Comparison of ENCODE assay signal across 11 cellular contexts in the genomic region with DNA sequence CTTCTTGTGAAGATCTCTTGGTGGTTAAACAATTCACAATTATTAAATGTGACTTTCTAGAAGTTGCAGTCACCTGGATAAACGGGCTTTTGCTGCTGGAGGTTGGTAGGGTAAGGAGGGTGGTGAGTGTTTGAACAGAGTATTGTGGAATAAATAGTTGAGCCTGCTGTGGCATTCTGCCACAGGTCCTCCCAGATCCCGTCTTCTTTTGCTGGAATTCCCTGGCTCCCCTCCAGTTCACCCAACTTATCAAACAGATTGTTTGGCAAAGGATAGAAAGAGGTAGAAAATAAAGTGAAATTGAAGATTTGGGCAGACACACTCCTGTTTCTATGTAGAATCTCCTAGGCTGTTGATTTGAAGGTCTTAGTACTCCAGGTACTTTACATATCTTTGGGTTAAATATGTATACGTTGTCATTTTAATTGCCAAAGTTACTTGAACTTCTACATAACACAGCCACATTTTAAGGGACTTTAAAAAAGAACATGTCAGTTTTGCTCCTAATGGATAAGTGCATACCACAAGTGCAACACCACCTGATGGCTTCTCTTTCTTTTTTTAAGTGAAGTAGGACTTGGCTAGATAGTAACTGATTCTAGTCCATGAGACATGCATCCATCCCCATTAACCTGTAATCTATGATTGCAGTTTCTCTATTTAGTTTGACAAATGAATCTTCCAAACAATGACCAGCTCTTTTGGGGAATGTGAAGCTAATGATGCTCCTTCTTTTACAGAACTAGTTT.
DNase-seq lines count a peak whose midpoint lies in the region; ATAC-seq and TF ChIP-seq lines count a peak whose summit lies in the region.
"Had no signal": no experiment of that assay in that cellular context is flagged by ENCODE, and none has a peak within 500 bp of the region (broad histone marks: within the 10 kb centered on the region; RNA-seq: fewer than 3 reads in every experiment).

No MANE protein-coding gene starts in this region.

- DNase-seq in NCI-H1092 (lab: John Stamatoyannopoulos, UW) (peak; percentile 29), lower lobe of right lung (no peak), pons (ENCODE audit: low spot score) (no peak)
- no peak for DNase-seq in stimulated activated effector memory CD8-positive, alpha-beta T cell treated with anti-CD3 and anti-CD28 coated beads, Interleukin-12 subunit alpha, Interleukin-12 subunit beta, amount 100 ng/mL, for 72 hours (ENCODE audit: low spot score in 2 of 2)
- no peak for DNase-seq in stimulated activated CD4-positive, alpha-beta T cell treated with anti-CD3 and anti-CD28 coated beads, Interleukin-1b, Interleukin-23, amount 100 ng/mL, for 48 hours
- DNase-seq: dorsolateral prefrontal cortex, nucleus accumbens had no signal

- H3K9me3 ChIP-seq in lower lobe of right lung = no peaks in the 10 kb centered on the region

- no peak overlapping the region for H3K27ac ChIP-seq in ACC112 (ENCODE audit: low read depth, low read length)
- H3K27ac ChIP-seq in lower lobe of right lung = no peak overlapping the region
- H3K27ac ChIP-seq: KMS-11 had no signal

- H3K27me3 ChIP-seq in ACC112 (ENCODE audit: insufficient read depth, low read length) (no peaks in the 10 kb centered on the region), lower lobe of right lung (ENCODE audit: low read depth) (no peaks in the 10 kb centered on the region)
- H3K27me3 ChIP-seq: dorsolateral prefrontal cortex had no signal

- H3K4me3 Mint-ChIP-seq in brain = peak overlapping the region in 1 of 5 experiments; percentile 17
- no peak overlapping the region for H3K4me3 Mint-ChIP-seq in stimulated activated effector memory CD8-positive, alpha-beta T cell treated with anti-CD3 and anti-CD28 coated beads, Interleukin-12 subunit alpha, Interleukin-12 subunit beta, amount 100 ng/mL, for 72 hours

- H3K36me3 ChIP-seq in ACC112 (ENCODE audit: insufficient read depth, low read length) (no peaks in the 10 kb centered on the region), lower lobe of right lung (no peaks in the 10 kb centered on the region)

- H3K79me2 ChIP-seq in ACC112 (ENCODE audit: control insufficient read depth, insufficient read depth, low read length, unreplicated experiment) = no peaks in the 10 kb centered on the region

- ATAC-seq in lower lobe of right lung (peak; percentile 53 to 77), GM21717 (IDR thresholded peaks at IDR 0.05; ENCODE audit: unreplicated experiment) (no peak)
- no peak for ATAC-seq in stimulated activated effector memory CD8-positive, alpha-beta T cell treated with anti-CD3 and anti-CD28 coated beads, Interleukin-12 subunit alpha, Interleukin-12 subunit beta, amount 100 ng/mL, for 72 hours

- peaks cover 37% of the 10 kb centered on the region for H3K4me1 Mint-ChIP-seq in brain
- H3K4me1 Mint-ChIP-seq in stimulated activated effector memory CD8-positive, alpha-beta T cell treated with anti-CD3 and anti-CD28 coated beads, Interleukin-12 subunit alpha, Interleukin-12 subunit beta, amount 100 ng/mL, for 72 hours = no peaks in the 10 kb centered on the region

- H2AFZ ChIP-seq in ACC112 (ENCODE audit: low read length, unreplicated experiment) = peak overlapping the region; percentile 88

- H3K9me3 Mint-ChIP-seq in brain = peaks cover 0 to 24% (median 13%) of the 10 kb centered on the region in 5 experiments
- H3K9me3 Mint-ChIP-seq in stimulated activated effector memory CD8-positive, alpha-beta T cell treated with anti-CD3 and anti-CD28 coated beads, Interleukin-12 subunit alpha, Interleukin-12 subunit beta, amount 100 ng/mL, for 72 hours = peaks cover 7% of the 10 kb centered on the region

- intact Hi-C loops in lower lobe of right lung (cut with DNase I) = no loop called here

- H3K4me3 ChIP-seq in ACC112 (ENCODE audit: low read depth, low read length) = no peak overlapping the region
- H3K4me3 ChIP-seq in lower lobe of right lung = no peak overlapping the region

- peak overlapping the region in 4 of 5 experiments; percentile 29 to 92 (median 46) for H3K27ac Mint-ChIP-seq in brain
- no peak overlapping the region for H3K27ac Mint-ChIP-seq in stimulated activated effector memory CD8-positive, alpha-beta T cell treated with anti-CD3 and anti-CD28 coated beads, Interleukin-12 subunit alpha, Interleukin-12 subunit beta, amount 100 ng/mL, for 72 hours

- H3K4me1 ChIP-seq in ACC112 (ENCODE audit: control insufficient read depth, insufficient read depth, low read length, unreplicated experiment) (peaks cover 21% of the 10 kb centered on the region), lower lobe of right lung (peaks cover 25% of the 10 kb centered on the region)

- H3K36me3 Mint-ChIP-seq in brain = peaks cover 10% of the 10 kb centered on the region
- H3K36me3 Mint-ChIP-seq in stimulated activated effector memory CD8-positive, alpha-beta T cell treated with anti-CD3 and anti-CD28 coated beads, Interleukin-12 subunit alpha, Interleukin-12 subunit beta, amount 100 ng/mL, for 72 hours = no peaks in the 10 kb centered on the region

- H3K27me3 Mint-ChIP-seq in brain = peaks cover 4% of the 10 kb centered on the region

- TF ChIP-seq CTCF in brain (conservative IDR thresholded peaks at IDR 0.05) (no peak), lower lobe of right lung (IDR thresholded peaks at IDR 0.05) (no peak)

Comparison
In these comparisons a context has a peak if more than half of its experiments do, and no peak if none do; other contexts are left out.
1. ATAC-seq: peak in lower lobe of right lung (2 of 2); none in stimulated activated effector memory CD8-positive, alpha-beta T cell treated with anti-CD3 and anti-CD28 coated beads, Interleukin-12 subunit alpha, Interleukin-12 subunit beta, amount 100 ng/mL, for 72 hours (single experiment) and GM21717 (single experiment).